ENCODE assay signal across 34 cellular contexts in the genomic region with DNA sequence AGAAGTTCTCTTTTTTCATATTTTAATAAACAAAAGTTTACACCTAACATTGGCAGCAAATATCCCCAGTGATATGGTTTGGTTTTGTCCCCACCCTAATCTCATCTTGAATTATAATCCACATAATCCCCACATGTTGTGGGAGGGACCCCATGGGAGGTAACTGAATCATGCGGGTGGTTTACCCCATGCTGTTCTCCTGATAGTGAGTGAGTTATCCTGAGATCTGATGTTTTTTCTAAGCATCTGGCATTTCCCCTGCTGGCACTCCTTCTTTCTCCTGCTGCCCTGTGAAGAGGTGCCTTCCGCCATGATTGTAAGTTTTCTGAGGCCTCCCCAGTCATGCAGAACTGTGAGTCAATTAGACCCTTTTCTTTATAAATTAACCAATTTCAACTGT.
"Had no signal": no experiment of that assay in that cellular context is flagged by ENCODE, and none has a peak within 500 bp of the region (broad histone marks: within the 10 kb centered on the region; RNA-seq: fewer than 3 reads in every experiment).

No MANE protein-coding gene starts in this region.

- H3K9me3 Mint-ChIP-seq: activated CD4-positive, alpha-beta T cell treated with anti-CD3 and anti-CD28 coated beads, Interleukin-2, amount 10 ng/mL, durations not matched to agents 24 days and 14 days; activated CD8-positive, alpha-beta T cell treated with anti-CD3 and anti-CD28 coated beads for 36 hours; activated naive CD4-positive, alpha-beta T cell treated with anti-CD3 and anti-CD28 coated beads, Interleukin-2, amount 50 U/mL, for 24 hours had no signal

- H3K27me3 Mint-ChIP-seq: activated B cell treated with CpG ODN at 0.5 μM for 24 hours; activated CD4-positive, alpha-beta memory T cell treated with anti-CD3 and anti-CD28 coated beads for 36 hours; activated CD4-positive, alpha-beta T cell treated with anti-CD3 and anti-CD28 coated beads, Interleukin-2, amount 10 ng/mL, durations not matched to agents 24 days and 14 days; activated CD8-positive, alpha-beta T cell treated with anti-CD3 and anti-CD28 coated beads for 36 hours; activated naive CD4-positive, alpha-beta T cell treated with anti-CD3 and anti-CD28 coated beads, Interleukin-2, amount 50 U/mL, for 24 hours; activated naive CD8-positive, alpha-beta T cell; activated naive CD8-positive, alpha-beta T cell treated with anti-CD3 and anti-CD28 coated beads, Interleukin-2, amount 10 ng/mL, durations not matched to agents 7 days and 5 days; activated naive CD8-positive, alpha-beta T cell treated with anti-CD3 and anti-CD28 coated beads, Interleukin-2, amount 50 U/mL, for 24 hours; activated T-helper 17 cell treated with anti-CD3 and anti-CD28 coated beads, Interleukin-2, amount 50 U/mL, for 72 hours had no signal

- H3K36me3 Mint-ChIP-seq: activated CD4-positive, alpha-beta memory T cell treated with anti-CD3 and anti-CD28 coated beads for 36 hours; activated naive CD4-positive, alpha-beta T cell treated with anti-CD3 and anti-CD28 coated beads, Interleukin-2, amount 50 U/mL, for 24 hours; activated naive CD8-positive, alpha-beta T cell; activated naive CD8-positive, alpha-beta T cell treated with anti-CD3 and anti-CD28 coated beads, Interleukin-2, amount 10 ng/mL, durations not matched to agents 7 days and 5 days had no signal

- H3K4me1 ChIP-seq: ascending aorta, breast epithelium had no signal

- ATAC-seq: activated CD8-positive, alpha-beta T cell treated with anti-CD3 and anti-CD28 coated beads for 36 hours; activated naive CD8-positive, alpha-beta T cell treated with anti-CD3 and anti-CD28 coated beads, Interleukin-2, amount 50 U/mL, for 24 hours; activated T-cell treated with anti-CD3 and anti-CD28 coated beads, Interleukin-2, amount 50 U/mL, for 4 hours; activated T-cell treated with anti-CD3 and anti-CD28 coated beads, Interleukin-2, amount 50 U/mL, for 72 hours; activated T-helper 17 cell treated with anti-CD3 and anti-CD28 coated beads, Interleukin-2, amount 50 U/mL, for 72 hours had no signal

- H3K36me3 ChIP-seq: ascending aorta, breast epithelium had no signal

- H3K27ac ChIP-seq: ascending aorta, breast epithelium, VCaP had no signal

- H3K27ac Mint-ChIP-seq: activated B cell treated with CpG ODN at 0.5 μM for 24 hours; activated CD4-positive, alpha-beta memory T cell treated with anti-CD3 and anti-CD28 coated beads for 36 hours; activated CD4-positive, alpha-beta T cell treated with anti-CD3 and anti-CD28 coated beads, Interleukin-2, amount 10 ng/mL, durations not matched to agents 24 days and 14 days; activated CD8-positive, alpha-beta T cell treated with anti-CD3 and anti-CD28 coated beads for 36 hours; activated naive CD4-positive, alpha-beta T cell treated with anti-CD3 and anti-CD28 coated beads for 36 hours; activated naive CD4-positive, alpha-beta T cell treated with anti-CD3 and anti-CD28 coated beads, Interleukin-2, amount 50 U/mL, for 24 hours; activated naive CD8-positive, alpha-beta T cell; activated naive CD8-positive, alpha-beta T cell treated with anti-CD3 and anti-CD28 coated beads, Interleukin-2, amount 10 ng/mL, durations not matched to agents 7 days and 5 days; activated naive CD8-positive, alpha-beta T cell treated with anti-CD3 and anti-CD28 coated beads, Interleukin-2, amount 50 U/mL, for 24 hours; activated T-cell treated with anti-CD3 and anti-CD28 coated beads, Interleukin-2, amount 50 U/mL, for 72 hours; activated T-helper 1 cell treated with anti-CD3 and anti-CD28 coated beads, Interleukin-12 subunit alpha, Interleukin-12 subunit beta, Interleukin-2, Interleukin-4 antibody, amounts not matched to agents 30 ng/mL and 10 ng/mL and 1 ng/mL, durations not matched to agents 14 hours and 24 hours and 36 hours; activated T-helper 17 cell treated with anti-CD3 and anti-CD28 coated beads, Interleukin-2, amount 50 U/mL, for 72 hours; brain; T-helper 1 cell treated with Interleukin-12 subunit alpha and Interleukin-12 subunit beta and Interleukin-4 antibody, amounts not matched to agents 30 μg/mL and 1 μg/mL, for 36 hours; T-helper 2 cell treated with Interferon-gamma antibody and Interleukin-4, amounts not matched to agents 5 μg/mL and 100 μg/mL, for 36 hours had no signal

- H3K9me3 ChIP-seq: ascending aorta, breast epithelium had no signal

- H3K4me3 ChIP-seq: ascending aorta, breast epithelium had no signal

- H3K27me3 ChIP-seq: ascending aorta, breast epithelium had no signal

- DNase-seq: activated B cell treated with CpG ODN at 0.5 μM for 24 hours; activated CD4-positive, alpha-beta memory T cell treated with anti-CD3 and anti-CD28 coated beads for 36 hours; activated CD4-positive, alpha-beta T cell treated with anti-CD3 and anti-CD28 coated beads for 4 hours; activated CD4-positive, alpha-beta T cell treated with anti-CD3 and anti-CD28 coated beads, Interleukin-2, amount 10 ng/mL, durations not matched to agents 24 days and 14 days; activated CD4-positive, alpha-beta T cell treated with anti-CD3 and anti-CD28 coated beads, Interleukin-2, amount 50 U/mL, for 1 hour; activated CD4-positive, alpha-beta T cell treated with anti-CD3 and anti-CD28 coated beads, Interleukin-2, amount 50 U/mL, for 4 hours; activated CD4-positive, CD25-positive, alpha-beta regulatory T cell treated with anti-CD3 and anti-CD28 coated beads, Interleukin-2, amount 50 U/mL, for 72 hours; activated CD8-positive, alpha-beta memory T cell treated with anti-CD3 and anti-CD28 coated beads, Interleukin-2, amount 50 U/mL, for 4 hours; activated CD8-positive, alpha-beta T cell treated with anti-CD3 and anti-CD28 coated beads for 36 hours; activated effector memory CD4-positive, alpha-beta T cell treated with anti-CD3 and anti-CD28 coated beads, Interleukin-2, amount 50 U/mL, for 16 hours; activated gamma-delta T cell treated with Interleukin-2 at 50 U/mL for 16 hours; activated naive CD4-positive, alpha-beta T cell; activated naive CD4-positive, alpha-beta T cell treated with anti-CD3 and anti-CD28 coated beads for 36 hours; activated naive CD8-positive, alpha-beta T cell treated with anti-CD3 and anti-CD28 coated beads, Interleukin-2, amount 10 ng/mL, durations not matched to agents 7 days and 5 days; activated naive CD8-positive, alpha-beta T cell treated with anti-CD3 and anti-CD28 coated beads, Interleukin-2, amount 50 U/mL, for 24 hours; activated T-cell treated with anti-CD3 and anti-CD28 coated beads for 4 hours; activated T-cell treated with anti-CD3 and anti-CD28 coated beads, Interleukin-2, amount 50 U/mL, for 1 hour; activated T-cell treated with anti-CD3 and anti-CD28 coated beads, Interleukin-2, amount 50 U/mL, for 4 hours; activated T-cell treated with anti-CD3 and anti-CD28 coated beads, Interleukin-2, amount 50 U/mL, for 72 hours; amygdala; anterior cingulate cortex; central memory CD4-positive, alpha-beta T cell; T-helper 2 cell; T-helper 9 cell had no signal

- H3K4me3 Mint-ChIP-seq: activated B cell treated with CpG ODN at 0.5 μM for 24 hours; activated CD4-positive, alpha-beta memory T cell treated with anti-CD3 and anti-CD28 coated beads for 36 hours; activated CD4-positive, alpha-beta T cell treated with anti-CD3 and anti-CD28 coated beads, Interleukin-2, amount 10 ng/mL, durations not matched to agents 24 days and 14 days; activated CD8-positive, alpha-beta T cell treated with anti-CD3 and anti-CD28 coated beads for 36 hours; activated naive CD4-positive, alpha-beta T cell treated with anti-CD3 and anti-CD28 coated beads for 36 hours; activated naive CD4-positive, alpha-beta T cell treated with anti-CD3 and anti-CD28 coated beads, Interleukin-2, amount 50 U/mL, for 24 hours; activated naive CD8-positive, alpha-beta T cell; activated naive CD8-positive, alpha-beta T cell treated with anti-CD3 and anti-CD28 coated beads, Interleukin-2, amount 10 ng/mL, durations not matched to agents 7 days and 5 days; activated naive CD8-positive, alpha-beta T cell treated with anti-CD3 and anti-CD28 coated beads, Interleukin-2, amount 50 U/mL, for 24 hours; activated T-cell treated with anti-CD3 and anti-CD28 coated beads, Interleukin-2, amount 50 U/mL, for 4 hours; activated T-cell treated with anti-CD3 and anti-CD28 coated beads, Interleukin-2, amount 50 U/mL, for 72 hours; activated T-helper 1 cell treated with anti-CD3 and anti-CD28 coated beads, Interleukin-12 subunit alpha, Interleukin-12 subunit beta, Interleukin-2, Interleukin-4 antibody, amounts not matched to agents 30 ng/mL and 10 ng/mL and 1 ng/mL, durations not matched to agents 14 hours and 24 hours and 36 hours; activated T-helper 17 cell treated with anti-CD3 and anti-CD28 coated beads, Interleukin-2, amount 50 U/mL, for 72 hours; brain; T-helper 1 cell treated with Interleukin-12 subunit alpha and Interleukin-12 subunit beta and Interleukin-4 antibody, amounts not matched to agents 30 μg/mL and 1 μg/mL, for 36 hours; T-helper 2 cell treated with Interferon-gamma antibody and Interleukin-4, amounts not matched to agents 5 μg/mL and 100 μg/mL, for 36 hours had no signal

- H3K4me1 Mint-ChIP-seq: activated B cell treated with CpG ODN at 0.5 μM for 24 hours; activated CD4-positive, alpha-beta T cell treated with anti-CD3 and anti-CD28 coated beads, Interleukin-2, amount 10 ng/mL, durations not matched to agents 24 days and 14 days; activated naive CD4-positive, alpha-beta T cell treated with anti-CD3 and anti-CD28 coated beads, Interleukin-2, amount 50 U/mL, for 24 hours; activated naive CD8-positive, alpha-beta T cell treated with anti-CD3 and anti-CD28 coated beads, Interleukin-2, amount 10 ng/mL, durations not matched to agents 7 days and 5 days; activated naive CD8-positive, alpha-beta T cell treated with anti-CD3 and anti-CD28 coated beads, Interleukin-2, amount 50 U/mL, for 24 hours; activated T-helper 17 cell treated with anti-CD3 and anti-CD28 coated beads, Interleukin-2, amount 50 U/mL, for 72 hours; brain had no signal
